10 cellular contexts compared by ENCODE assay signal in the genomic region with DNA sequence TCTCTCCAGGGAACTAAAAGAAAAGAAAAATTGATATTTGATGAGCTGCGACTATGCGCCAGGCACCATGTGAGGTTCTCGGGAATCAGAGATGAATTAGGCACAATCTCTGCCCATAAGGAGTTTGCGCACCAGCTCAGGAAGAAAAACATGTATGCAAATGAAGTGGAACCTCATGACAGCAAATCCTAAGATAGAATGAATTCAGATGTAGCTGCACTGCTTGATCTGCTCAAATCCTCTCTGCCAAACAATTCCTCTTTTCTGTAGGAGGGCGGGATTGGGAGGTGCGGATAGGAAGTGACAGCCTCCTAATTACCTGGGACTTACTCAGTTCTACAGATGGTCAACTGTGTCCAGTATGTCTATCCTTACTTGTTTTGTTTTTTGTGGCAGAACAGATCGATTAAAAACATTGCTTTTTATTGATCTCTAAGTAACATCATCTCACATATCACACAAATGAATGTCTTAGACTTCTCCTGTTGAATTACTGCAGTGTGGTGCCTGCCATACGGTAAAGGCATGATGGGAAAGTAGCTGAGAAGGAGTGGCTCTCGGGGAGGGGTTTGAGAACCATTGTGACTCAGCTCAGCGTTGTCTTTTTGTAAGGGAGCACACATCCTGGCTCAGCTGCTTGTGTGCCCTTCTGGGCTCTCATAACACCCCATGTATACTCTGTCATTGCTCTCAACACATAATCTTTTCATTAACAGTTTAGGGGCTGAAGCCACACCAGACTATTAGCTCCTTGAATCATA. TPM values are rescaled to one million over a fixed set of nuclear protein-coding genes. Genes with fewer than 3 reads are reported as not detected.
A peak's percentile ranks its signal among the peaks of the same experiment; 100 is the strongest.
DNase-seq lines count a peak whose midpoint lies in the region; ATAC-seq and TF ChIP-seq lines count a peak whose summit lies in the region.
"Had no signal": no experiment of that assay in that cellular context is flagged by ENCODE, and none has a peak within 500 bp of the region (broad histone marks: within the 10 kb centered on the region; RNA-seq: fewer than 3 reads in every experiment).

No MANE protein-coding gene starts in this region.

- H3K36me3 ChIP-seq in OCI-LY7 (ENCODE audit: insufficient read depth, low read length): no peaks in the 10 kb centered on the region
- H3K36me3 ChIP-seq: SJSA1 had no signal

- peak overlapping the region; percentile 35 for H3K4me3 Mint-ChIP-seq in natural killer cell

- no peak for ATAC-seq in natural killer cell
- ATAC-seq in GM18870 (IDR thresholded peaks at IDR 0.05; ENCODE audit: unreplicated experiment): no peak
- no peak for ATAC-seq in omental fat pad (ENCODE audit: low FRiP score)

- H3K4me1 ChIP-seq in OCI-LY7 (ENCODE audit: insufficient read depth, low read length, poor library complexity, severe bottlenecking): peaks cover 15% of the 10 kb centered on the region

- H3K9me3 Mint-ChIP-seq in natural killer cell: no peaks in the 10 kb centered on the region

- intact Hi-C loops in OCI-LY7 (cut with micrococcal nuclease; ENCODE audit: unreplicated experiment): no loop called here
- intact Hi-C loops in natural killer cell (cut with micrococcal nuclease): loop anchor here (5.0 kb wide), 2 partner anchors 40 to 210 kb away; a partner anchor contains a TSS

- DNase-seq in CD1c-positive myeloid dendritic cell (ENCODE audit: extremely low spot score): peak; percentile 17
- no peak for DNase-seq in OCI-LY7 (ENCODE audit: low spot score)
- DNase-seq in natural killer cell: no peak
- DNase-seq in SKM-1 (lab: John Stamatoyannopoulos, UW; ENCODE audit: unreplicated experiment): no peak
- DNase-seq in NCI-H748 treated with DMSO at 0.1 percent for 48 hours (lab: John Stamatoyannopoulos, UW): no peak
- no peak for DNase-seq in omental fat pad (ENCODE audit: low spot score)

- no peak overlapping the region for H3K27ac ChIP-seq in OCI-LY7 (ENCODE audit: low read depth, low read length, poor library complexity, severe bottlenecking)
- H3K27ac ChIP-seq in angular gyrus (ENCODE audit: low read depth, low read length): peak overlapping the region; percentile 60
- H3K27ac ChIP-seq: SJSA1 had no signal

- H3K9me2 ChIP-seq in OCI-LY7 (ENCODE audit: insufficient read depth, low read length): no peaks in the 10 kb centered on the region

- no TSS peak for BruUV-seq in OCI-LY7 (replicated peaks; lab: Mats Ljungman, UMichigan)

- POLR2A ChIA-PET in OCI-LY7 (lab: Charles Lee): interaction anchor here (0.6 to 3.2 kb wide), 12 partner anchors 31 to 427 kb away, joined by 3 to 10 read pairs (median 4); no protein-coding TSS in a partner anchor

- peak overlapping the region; percentile 83 to 96 for H3K27ac Mint-ChIP-seq in natural killer cell

- H4K20me1 ChIP-seq in OCI-LY7 (ENCODE audit: insufficient read depth, low read length): no peaks in the 10 kb centered on the region

- H2AFZ ChIP-seq in OCI-LY7 (ENCODE audit: low read length): peak overlapping the region; percentile 90

- no peaks in the 10 kb centered on the region for H3K9me3 ChIP-seq in OCI-LY7 (ENCODE audit: low read length)
- H3K9me3 ChIP-seq: SJSA1 had no signal

- H3K4me1 Mint-ChIP-seq in natural killer cell: peaks cover 52 to 65% of the 10 kb centered on the region in 2 donors

- CTCF ChIA-PET in OCI-LY7 (lab: Charles Lee; ENCODE audit: unreplicated experiment): interaction anchor here (0.9 to 2.5 kb wide), 4 partner anchors 97 to 224 kb away, joined by 5 to 16 read pairs (median 10); no protein-coding TSS in a partner anchor

- no peaks in the 10 kb centered on the region for H3K27me3 Mint-ChIP-seq in natural killer cell (ENCODE audit: low read depth in 2 of 2)

- H3K36me3 Mint-ChIP-seq in natural killer cell: no peaks in the 10 kb centered on the region

- peak overlapping the region; percentile 58 for H3K4me2 ChIP-seq in OCI-LY7 (ENCODE audit: low read length)

- TF ChIP-seq CTCF in OCI-LY7 (conservative IDR thresholded peaks at IDR 0.05; ENCODE audit: low read length): no peak
- TF ChIP-seq CTCF in natural killer cell (IDR thresholded peaks at IDR 0.05): no peak
- no peak for TF ChIP-seq CTCF in omental fat pad (IDR thresholded peaks at IDR 0.05)

- no peaks in the 10 kb centered on the region for H3K79me2 ChIP-seq in OCI-LY7 (ENCODE audit: insufficient read depth, low read depth, low read length)

- H3K4me3 ChIP-seq in OCI-LY7 (ENCODE audit: low read depth, low read length, poor library complexity, severe bottlenecking): peak overlapping the region; percentile 43
- H3K4me3 ChIP-seq: SJSA1 had no signal

RNA-seq across cellular contexts. Expression of a gene that starts 14.0 kb away (rescaled TPM):
- not detected in 2 replicates for total RNA-seq in OCI-LY7 (2014; rRNA removed; shearing (Covaris generic))
- total RNA-seq in OCI-LY7 (2022) (not detected in 2 replicates), natural killer cell (1 to 10 TPM; 3.3 to 6.5 (median 5.4) TPM), omental fat pad (1 to 10 TPM in 2 of 4 donors, under 1 TPM in 1, not detected in 1; 0.38 to 2.6 (median 1.1) TPM)
- total RNA-seq: kidney epithelial cell, SJSA1 had no signal

RNA-seq across cellular contexts. Expression of a gene that starts 30.3 kb away (rescaled TPM):
- total RNA-seq in OCI-LY7 (2014; rRNA removed; shearing (Covaris generic)): not detected in 2 replicates
- not detected in 2 replicates for total RNA-seq in OCI-LY7 (2022)
- total RNA-seq in natural killer cell: 1 to 10 TPM in 2 of 3 donors, under 1 TPM in 1; 0.88 to 1.5 (median 1.2) TPM
- total RNA-seq in omental fat pad: 10 to 100 TPM in 1 of 4 donors, 1 to 10 TPM in 3; 5.4 to 17.7 (median 7.6) TPM
